Comparison of ENCODE assay signal across 18 cellular contexts in the genomic region with DNA sequence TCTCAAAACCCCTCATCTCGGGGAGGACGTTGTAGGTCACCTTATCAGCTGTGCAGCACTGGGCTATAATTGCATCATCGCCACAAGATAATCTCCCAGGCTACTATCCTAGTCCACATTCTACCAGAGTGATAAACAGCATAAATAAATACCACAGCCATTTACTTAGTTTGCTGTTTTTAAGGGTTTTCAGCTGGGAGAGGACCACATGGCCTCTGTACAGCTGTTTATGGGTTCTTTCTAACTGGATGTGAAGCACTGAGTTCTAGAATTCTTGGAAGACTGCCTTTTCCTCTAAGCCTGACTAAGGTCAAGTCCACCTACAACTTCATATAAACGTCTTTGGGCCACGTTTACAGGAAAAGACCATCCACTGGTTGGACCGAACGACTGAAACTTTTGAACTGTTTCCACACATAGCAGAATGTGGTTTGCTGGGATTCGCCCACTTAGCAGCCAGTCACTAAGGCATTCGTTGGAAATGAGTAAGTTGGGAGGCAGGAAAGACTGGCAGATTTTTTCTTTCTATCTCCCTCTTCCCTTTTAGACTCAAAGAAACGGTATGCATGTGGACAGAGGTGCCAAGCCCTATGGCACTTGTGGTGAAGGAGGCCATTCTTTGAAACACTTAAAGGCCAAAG.
DNase-seq lines count a peak whose midpoint lies in the region; ATAC-seq and TF ChIP-seq lines count a peak whose summit lies in the region.
"Had no signal": no experiment of that assay in that cellular context is flagged by ENCODE, and none has a peak within 500 bp of the region (broad histone marks: within the 10 kb centered on the region; RNA-seq: fewer than 3 reads in every experiment).

No MANE protein-coding gene starts in this region.

- no peaks in the 10 kb centered on the region for H3K27me3 Mint-ChIP-seq in progenitor cell of endocrine pancreas
- H3K27me3 Mint-ChIP-seq: activated naive CD8-positive, alpha-beta T cell treated with anti-CD3 and anti-CD28 coated beads, Interleukin-2, amount 10 ng/mL, durations not matched to agents 7 days and 5 days; activated T-cell treated with anti-CD3 and anti-CD28 coated beads, Interleukin-2, amount 50 U/mL, for 24 hours; stimulated activated memory B cell treated with anti-CD40 and anti-IgM and Interleukin-4, amounts not matched to agents 10 μg/mL and 1 μg/mL and 100 μg/mL, for 72 hours had no signal

- H3K4me3 Mint-ChIP-seq in progenitor cell of endocrine pancreas (ENCODE audit: low read depth), result no peak overlapping the region
- H3K4me3 Mint-ChIP-seq: activated naive CD8-positive, alpha-beta T cell treated with anti-CD3 and anti-CD28 coated beads, Interleukin-2, amount 10 ng/mL, durations not matched to agents 7 days and 5 days; activated T-cell treated with anti-CD3 and anti-CD28 coated beads, Interleukin-2, amount 50 U/mL, for 24 hours; stimulated activated memory B cell treated with anti-CD40 and anti-IgM and Interleukin-4, amounts not matched to agents 10 μg/mL and 1 μg/mL and 100 μg/mL, for 72 hours had no signal

- peaks cover 9% of the 10 kb centered on the region for H3K4me1 ChIP-seq in hepatocyte (ENCODE audit: insufficient read depth)
- H3K4me1 ChIP-seq: gastroesophageal sphincter, spleen had no signal

- no peaks in the 10 kb centered on the region for H3K9me2 ChIP-seq in hepatocyte (replicated peaks; ENCODE audit: insufficient read depth)

- 30% methylated on average over 10 of the region's 10 CpGs for WGBS in hepatocyte (ENCODE audit: low lambda C conversion rate, missing lambda C conversion rate)

- no peaks in the 10 kb centered on the region for H4K20me1 ChIP-seq in hepatocyte (ENCODE audit: insufficient read depth, poor library complexity, severe bottlenecking)

- no peaks in the 10 kb centered on the region for H3K27me3 ChIP-seq in hepatocyte
- H3K27me3 ChIP-seq: gastroesophageal sphincter, ovary, spleen had no signal

- H3K9me3 Mint-ChIP-seq in progenitor cell of endocrine pancreas (ENCODE audit: low read depth), result peaks cover 3% of the 10 kb centered on the region
- H3K9me3 Mint-ChIP-seq: activated T-cell treated with anti-CD3 and anti-CD28 coated beads, Interleukin-2, amount 50 U/mL, for 24 hours; stimulated activated memory B cell treated with anti-CD40 and anti-IgM and Interleukin-4, amounts not matched to agents 10 μg/mL and 1 μg/mL and 100 μg/mL, for 72 hours had no signal

- H3K36me3 ChIP-seq in hepatocyte (replicated peaks; ENCODE audit: insufficient read depth, low read depth), result no peaks in the 10 kb centered on the region
- H3K36me3 ChIP-seq: gastroesophageal sphincter, ovary, spleen had no signal

- H3K36me3 Mint-ChIP-seq in progenitor cell of endocrine pancreas (ENCODE audit: insufficient read depth), result peaks cover 1% of the 10 kb centered on the region
- H3K36me3 Mint-ChIP-seq: stimulated activated memory B cell treated with anti-CD40 and anti-IgM and Interleukin-4, amounts not matched to agents 10 μg/mL and 1 μg/mL and 100 μg/mL, for 72 hours had no signal

- H3K4me3 ChIP-seq in hepatocyte, result no peak overlapping the region
- H3K4me3 ChIP-seq: gastroesophageal sphincter, ovary, spleen had no signal

- no peaks in the 10 kb centered on the region for H3K9me3 ChIP-seq in hepatocyte (ENCODE audit: low read depth)
- H3K9me3 ChIP-seq: gastroesophageal sphincter, ovary had no signal

- peaks cover 20% of the 10 kb centered on the region for H3K4me1 Mint-ChIP-seq in progenitor cell of endocrine pancreas (ENCODE audit: low read depth)
- H3K4me1 Mint-ChIP-seq: activated naive CD8-positive, alpha-beta T cell treated with anti-CD3 and anti-CD28 coated beads, Interleukin-2, amount 10 ng/mL, durations not matched to agents 7 days and 5 days; stimulated activated memory B cell treated with anti-CD40 and anti-IgM and Interleukin-4, amounts not matched to agents 10 μg/mL and 1 μg/mL and 100 μg/mL, for 72 hours had no signal

- DNase-seq in H4 (ENCODE audit: low spot score) (peak; percentile 14), amniotic epithelial cell (ENCODE audit: low read depth) (peak; percentile 98), hepatocyte (ENCODE audit: low spot score) (peak; percentile 64), progenitor cell of endocrine pancreas (ENCODE audit: low spot score, unreplicated experiment) (no peak), DMS 273 (lab: John Stamatoyannopoulos, UW; ENCODE audit: unreplicated experiment) (no peak), epidermal melanocyte (ENCODE audit: insufficient read length, low spot score) (no peak), NCI-H1417 treated with DMSO at 0.1 percent for 48 hours (lab: John Stamatoyannopoulos, UW) (no peak)
- DNase-seq: activated CD4-positive, alpha-beta T cell treated with anti-CD3 and anti-CD28 coated beads, Interleukin-2, amount 50 U/mL, for 48 hours; activated naive CD8-positive, alpha-beta T cell treated with anti-CD3 and anti-CD28 coated beads, Interleukin-2, amount 10 ng/mL, durations not matched to agents 7 days and 5 days; activated T-cell treated with anti-CD3 and anti-CD28 coated beads, Interleukin-2, amount 50 U/mL, for 24 hours; GDM1; NCI-H1436 treated with DMSO at 0.1 percent for 48 hours; NCI-H446 treated with DMSO at 0.1 percent for 48 hours; spleen had no signal

- H2AFZ ChIP-seq in hepatocyte, result no peak overlapping the region

- peak overlapping the region; percentile 63 for H3K27ac Mint-ChIP-seq in progenitor cell of endocrine pancreas
- H3K27ac Mint-ChIP-seq: activated naive CD8-positive, alpha-beta T cell treated with anti-CD3 and anti-CD28 coated beads, Interleukin-2, amount 10 ng/mL, durations not matched to agents 7 days and 5 days; activated T-cell treated with anti-CD3 and anti-CD28 coated beads, Interleukin-2, amount 50 U/mL, for 24 hours; stimulated activated memory B cell treated with anti-CD40 and anti-IgM and Interleukin-4, amounts not matched to agents 10 μg/mL and 1 μg/mL and 100 μg/mL, for 72 hours had no signal

- TF ChIP-seq CTCF in hepatocyte (IDR thresholded peaks at IDR 0.05; ENCODE audit: poor library complexity) (no peak), progenitor cell of endocrine pancreas (IDR thresholded peaks at IDR 0.05; ENCODE audit: unreplicated experiment) (no peak)

- H3K27ac ChIP-seq in hepatocyte, result peak overlapping the region; percentile 50
- H3K27ac ChIP-seq: gastroesophageal sphincter, ovary, spleen had no signal

- H3K4me2 ChIP-seq in hepatocyte, result peak overlapping the region; percentile 53

- ATAC-seq in HG03571 (IDR thresholded peaks at IDR 0.05; ENCODE audit: unreplicated experiment), result no peak
- ATAC-seq: gastroesophageal sphincter; stimulated activated memory B cell treated with anti-CD40 and anti-IgM and Interleukin-4, amounts not matched to agents 10 μg/mL and 1 μg/mL and 100 μg/mL, for 72 hours had no signal

- H3K79me2 ChIP-seq in hepatocyte, result no peaks in the 10 kb centered on the region

Comparison
In these comparisons a context has a peak if more than half of its experiments do, and no peak if none do; other contexts are left out.
1. DNase-seq: peak in H4 (single experiment), amniotic epithelial cell (single experiment) and hepatocyte (single experiment); none in progenitor cell of endocrine pancreas (single experiment), DMS 273 (single experiment), epidermal melanocyte (single experiment) and NCI-H1417 treated with DMSO at 0.1 percent for 48 hours (single experiment).